ENCODE assay signal across 17 cellular contexts in the genomic region with DNA sequence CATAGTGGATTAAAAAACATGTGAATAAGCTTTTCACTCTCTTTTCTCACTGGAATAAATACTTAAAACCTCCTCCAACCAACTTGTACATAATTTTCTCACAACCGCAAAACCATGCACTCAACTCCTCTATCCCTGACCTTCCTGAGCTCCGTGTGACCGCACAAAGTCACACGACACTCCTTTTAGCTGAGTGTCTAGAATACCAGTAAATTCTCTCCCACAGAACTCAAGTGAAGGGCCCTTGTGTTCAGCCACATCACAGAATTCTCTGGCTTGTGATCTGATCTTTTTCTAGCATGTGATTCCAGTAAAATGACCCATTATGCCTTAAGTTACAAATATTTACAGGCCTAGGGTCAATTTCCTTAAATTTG.
"Had no signal": no experiment of that assay in that cellular context is flagged by ENCODE, and none has a peak within 500 bp of the region (broad histone marks: within the 10 kb centered on the region; RNA-seq: fewer than 3 reads in every experiment).

No MANE protein-coding gene starts in this region.

- ATAC-seq: activated naive CD8-positive, alpha-beta T cell treated with anti-CD3 and anti-CD28 coated beads, Interleukin-2, amount 50 U/mL, for 24 hours; effector memory CD8-positive, alpha-beta T cell; left ventricle myocardium superior; psoas muscle; right lobe of liver; stimulated activated naive CD8-positive, alpha-beta T cell treated with anti-CD3 and anti-CD28 coated beads, Interleukin-15, amount 100 ng/mL, for 72 hours had no signal

- H3K4me1 Mint-ChIP-seq: activated naive CD8-positive, alpha-beta T cell treated with anti-CD3 and anti-CD28 coated beads, Interleukin-2, amount 50 U/mL, for 24 hours; stimulated activated naive CD8-positive, alpha-beta T cell treated with anti-CD3 and anti-CD28 coated beads, Interleukin-15, amount 100 ng/mL, for 72 hours had no signal

- H3K4me3 ChIP-seq: hepatocyte, psoas muscle, right lobe of liver had no signal

- H3K4me1 ChIP-seq: psoas muscle, right lobe of liver had no signal

- H3K27ac ChIP-seq: hepatocyte, psoas muscle, right lobe of liver had no signal

- FAIRE-seq: kidney had no signal

- H3K9me3 Mint-ChIP-seq: activated naive CD4-positive, alpha-beta T cell treated with anti-CD3 and anti-CD28 coated beads for 36 hours; activated naive CD8-positive, alpha-beta T cell treated with anti-CD3 and anti-CD28 coated beads, Interleukin-2, amount 50 U/mL, for 24 hours; activated T-helper 2 cell treated with anti-CD3 and anti-CD28 coated beads, Interferon-gamma antibody, Interleukin-2, Interleukin-4, amounts not matched to agents 10 μg/mL and 5 μg/mL and 100 μg/mL, durations not matched to agents 14 hours and 24 hours and 36 hours; effector memory CD8-positive, alpha-beta T cell; nephron progenitor cell; stimulated activated naive CD8-positive, alpha-beta T cell treated with anti-CD3 and anti-CD28 coated beads, Interleukin-15, amount 100 ng/mL, for 72 hours had no signal

- H3K9me3 ChIP-seq: psoas muscle, right lobe of liver had no signal

- DNase-seq: activated CD4-positive, alpha-beta T cell treated with anti-CD3 and anti-CD28 coated beads, Interleukin-2, amount 50 U/mL, for 4 hours; activated CD4-positive, CD25-positive, alpha-beta regulatory T cell treated with anti-CD3 and anti-CD28 coated beads, Interleukin-2, amount 50 U/mL, for 72 hours; activated naive CD4-positive, alpha-beta T cell treated with anti-CD3 and anti-CD28 coated beads for 36 hours; activated naive CD8-positive, alpha-beta T cell treated with anti-CD3 and anti-CD28 coated beads, Interleukin-2, amount 50 U/mL, for 24 hours; aorta; dermis blood vessel endothelial cell; effector memory CD8-positive, alpha-beta T cell; kidney; left ventricle myocardium superior; mesendoderm; nephron progenitor cell; psoas muscle; right lobe of liver; stimulated activated naive CD8-positive, alpha-beta T cell treated with anti-CD3 and anti-CD28 coated beads, Interleukin-15, amount 100 ng/mL, for 72 hours; T-helper 9 cell had no signal

- H3K4me3 Mint-ChIP-seq: activated naive CD4-positive, alpha-beta T cell treated with anti-CD3 and anti-CD28 coated beads for 36 hours; activated naive CD8-positive, alpha-beta T cell treated with anti-CD3 and anti-CD28 coated beads, Interleukin-2, amount 50 U/mL, for 24 hours; effector memory CD8-positive, alpha-beta T cell; nephron progenitor cell; stimulated activated naive CD8-positive, alpha-beta T cell treated with anti-CD3 and anti-CD28 coated beads, Interleukin-15, amount 100 ng/mL, for 72 hours had no signal

- H3K36me3 ChIP-seq: right lobe of liver had no signal

- H3K27ac Mint-ChIP-seq: activated naive CD4-positive, alpha-beta T cell treated with anti-CD3 and anti-CD28 coated beads for 36 hours; activated naive CD8-positive, alpha-beta T cell treated with anti-CD3 and anti-CD28 coated beads, Interleukin-2, amount 50 U/mL, for 24 hours; activated T-helper 2 cell treated with anti-CD3 and anti-CD28 coated beads, Interferon-gamma antibody, Interleukin-2, Interleukin-4, amounts not matched to agents 10 μg/mL and 5 μg/mL and 100 μg/mL, durations not matched to agents 14 hours and 24 hours and 36 hours; effector memory CD8-positive, alpha-beta T cell; nephron progenitor cell; stimulated activated naive CD8-positive, alpha-beta T cell treated with anti-CD3 and anti-CD28 coated beads, Interleukin-15, amount 100 ng/mL, for 72 hours had no signal
